ENCODE assay signal across 2 cellular contexts in genomic region chr1:31426249-31426922, GRCh38.
TF ChIP-seq lines count a peak whose summit lies in the region.

No MANE protein-coding gene starts in this region.

TF ChIP-seq in A549, 52 proteins besides CTCF, POLR2A, EP300 and RAD21:
- TF ChIP-seq, protein P1, sequence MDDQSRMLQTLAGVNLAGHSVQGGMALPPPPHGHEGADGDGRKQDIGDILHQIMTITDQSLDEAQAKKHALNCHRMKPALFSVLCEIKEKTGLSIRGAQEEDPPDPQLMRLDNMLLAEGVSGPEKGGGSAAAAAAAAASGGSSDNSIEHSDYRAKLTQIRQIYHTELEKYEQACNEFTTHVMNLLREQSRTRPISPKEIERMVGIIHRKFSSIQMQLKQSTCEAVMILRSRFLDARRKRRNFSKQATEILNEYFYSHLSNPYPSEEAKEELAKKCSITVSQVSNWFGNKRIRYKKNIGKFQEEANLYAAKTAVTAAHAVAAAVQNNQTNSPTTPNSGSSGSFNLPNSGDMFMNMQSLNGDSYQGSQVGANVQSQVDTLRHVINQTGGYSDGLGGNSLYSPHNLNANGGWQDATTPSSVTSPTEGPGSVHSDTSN (IDR thresholded peaks at IDR 0.05) = no peak
- TF ChIP-seq JUNB (IDR thresholded peaks at IDR 0.05) (0 out of 2 replicates have a peak, but pooled peaks have one; percentile 11), MYC (IDR thresholded peaks at IDR 0.05; ENCODE audit: borderline replicate concordance, low read length) (no peak), FOSL2 (IDR thresholded peaks at IDR 0.05) (no peak), FOSL2 (CRISPR knock-in tag; IDR thresholded peaks at IDR 0.05) (peak; percentile 43; the same call in 1 of the 2 replicates), ZNF302 (CRISPR knock-in tag; IDR thresholded peaks at IDR 0.05) (no peak), HOXA7 (CRISPR knock-in tag; IDR thresholded peaks at IDR 0.05) (no peak), ZSCAN20 (CRISPR knock-in tag; IDR thresholded peaks at IDR 0.05) (no peak), RCOR1 (IDR thresholded peaks at IDR 0.05; ENCODE audit: low read depth, low read length) (no peak), HOXB13 (CRISPR knock-in tag; IDR thresholded peaks at IDR 0.05; ENCODE audit: low read depth) (no peak)
- TF ChIP-seq, protein P2, sequence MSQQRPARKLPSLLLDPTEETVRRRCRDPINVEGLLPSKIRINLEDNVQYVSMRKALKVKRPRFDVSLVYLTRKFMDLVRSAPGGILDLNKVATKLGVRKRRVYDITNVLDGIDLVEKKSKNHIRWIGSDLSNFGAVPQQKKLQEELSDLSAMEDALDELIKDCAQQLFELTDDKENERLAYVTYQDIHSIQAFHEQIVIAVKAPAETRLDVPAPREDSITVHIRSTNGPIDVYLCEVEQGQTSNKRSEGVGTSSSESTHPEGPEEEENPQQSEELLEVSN (IDR thresholded peaks at IDR 0.05; ENCODE audit: borderline replicate concordance, low read depth) = no peak

TF ChIP-seq in K562, 482 proteins besides CTCF, POLR2A, EP300 and RAD21:
- TF ChIP-seq CREM (IDR thresholded peaks at IDR 0.05; ENCODE audit: low read depth) (0 out of 2 replicates have a peak, but pooled peaks have one; percentile 15), ATF7 (IDR thresholded peaks at IDR 0.05) (peak; percentile 84), ESRRA (IDR thresholded peaks at IDR 0.05; ENCODE audit: borderline replicate concordance, low read depth) (no peak), ATF1 (CRISPR knock-in tag; IDR thresholded peaks at IDR 0.05) (no peak), ATF1 (tag; IDR thresholded peaks at IDR 0.05) (peak; percentile 75), ZBTB33 (CRISPR knock-in tag; IDR thresholded peaks at IDR 0.05) (peak; percentile 39; the same call in 1 of the 2 replicates), ATF3 (IDR thresholded peaks at IDR 0.05) (peak; percentile 84), ATF3 (CRISPR knock-in tag; conservative IDR thresholded peaks at IDR 0.05) (no peak), JUND (IDR thresholded peaks at IDR 0.05; ENCODE audit: borderline replicate concordance, low read depth, low read length) (0 out of 2 replicates have a peak, but pooled peaks have one; percentile 6), JUND (tag; IDR thresholded peaks at IDR 0.05; ENCODE audit: borderline replicate concordance, low read depth, low read length) (peak; percentile 34; the same call in 1 of the 3 replicates), PTTG1 (tag; IDR thresholded peaks at IDR 0.05; ENCODE audit: low read depth) (no peak), ZNF140 (CRISPR knock-in tag; IDR thresholded peaks at IDR 0.05) (no peak), EHMT2 (IDR thresholded peaks at IDR 0.05) (no peak), JUNB (CRISPR knock-in tag; conservative IDR thresholded peaks at IDR 0.05) (peak; percentile 69; the same call in 1 of the 2 replicates)
- TF ChIP-seq, protein P3, sequence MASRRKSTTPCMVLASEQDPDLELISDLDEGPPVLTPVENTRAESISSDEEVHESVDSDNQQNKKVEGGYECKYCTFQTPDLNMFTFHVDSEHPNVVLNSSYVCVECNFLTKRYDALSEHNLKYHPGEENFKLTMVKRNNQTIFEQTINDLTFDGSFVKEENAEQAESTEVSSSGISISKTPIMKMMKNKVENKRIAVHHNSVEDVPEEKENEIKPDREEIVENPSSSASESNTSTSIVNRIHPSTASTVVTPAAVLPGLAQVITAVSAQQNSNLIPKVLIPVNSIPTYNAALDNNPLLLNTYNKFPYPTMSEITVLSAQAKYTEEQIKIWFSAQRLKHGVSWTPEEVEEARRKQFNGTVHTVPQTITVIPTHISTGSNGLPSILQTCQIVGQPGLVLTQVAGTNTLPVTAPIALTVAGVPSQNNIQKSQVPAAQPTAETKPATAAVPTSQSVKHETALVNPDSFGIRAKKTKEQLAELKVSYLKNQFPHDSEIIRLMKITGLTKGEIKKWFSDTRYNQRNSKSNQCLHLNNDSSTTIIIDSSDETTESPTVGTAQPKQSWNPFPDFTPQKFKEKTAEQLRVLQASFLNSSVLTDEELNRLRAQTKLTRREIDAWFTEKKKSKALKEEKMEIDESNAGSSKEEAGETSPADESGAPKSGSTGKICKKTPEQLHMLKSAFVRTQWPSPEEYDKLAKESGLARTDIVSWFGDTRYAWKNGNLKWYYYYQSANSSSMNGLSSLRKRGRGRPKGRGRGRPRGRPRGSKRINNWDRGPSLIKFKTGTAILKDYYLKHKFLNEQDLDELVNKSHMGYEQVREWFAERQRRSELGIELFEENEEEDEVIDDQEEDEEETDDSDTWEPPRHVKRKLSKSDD (conservative IDR thresholded peaks at IDR 0.05; ENCODE audit: low read length) = no peak
